ENCODE assay signal across 1 cellular context in the genomic region with DNA sequence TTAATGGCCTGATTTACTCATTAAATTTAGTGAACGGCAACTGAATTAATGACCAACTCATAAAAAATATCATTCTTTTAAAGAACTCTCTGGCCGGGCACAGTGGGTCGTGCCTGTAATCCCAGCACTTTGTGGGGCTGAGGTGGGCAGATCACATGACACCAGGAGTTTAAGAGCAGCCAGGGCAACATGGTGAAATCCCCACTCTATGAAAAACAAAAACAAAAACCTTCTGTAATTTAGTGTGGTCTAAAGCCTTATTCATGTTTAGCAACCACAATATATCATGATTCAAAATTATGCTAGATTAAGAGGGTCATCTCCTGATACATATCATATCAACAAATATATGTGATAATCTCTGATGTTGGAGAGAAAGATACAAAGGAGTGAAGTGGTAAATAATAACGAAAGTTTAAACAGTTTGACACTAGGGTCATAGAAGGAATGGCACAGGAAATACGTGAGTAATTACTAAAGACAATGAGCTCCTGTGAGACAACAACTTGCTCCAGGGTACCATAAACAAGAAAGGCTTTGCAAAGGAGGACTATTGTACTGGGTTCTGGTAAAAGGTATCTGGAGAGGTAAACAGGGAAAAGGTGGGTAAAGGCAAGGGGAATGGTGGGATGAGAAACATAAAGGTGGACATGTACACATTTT.
TF ChIP-seq lines count a peak whose summit lies in the region.

No MANE protein-coding gene starts in this region.

TF ChIP-seq in endothelial cell of umbilical vein, 7 proteins besides CTCF, POLR2A, EP300 and RAD21:
- no peak for TF ChIP-seq POLR2AphosphoS5 (IDR thresholded peaks at IDR 0.05; ENCODE audit: insufficient read depth, low read depth, low read length)
- TF ChIP-seq, protein P1, sequence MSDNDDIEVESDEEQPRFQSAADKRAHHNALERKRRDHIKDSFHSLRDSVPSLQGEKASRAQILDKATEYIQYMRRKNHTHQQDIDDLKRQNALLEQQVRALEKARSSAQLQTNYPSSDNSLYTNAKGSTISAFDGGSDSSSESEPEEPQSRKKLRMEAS (IDR thresholded peaks at IDR 0.05; ENCODE audit: insufficient read depth, insufficient read length): no peak
- no peak for TF ChIP-seq EZH2 (IDR thresholded peaks at IDR 0.05; ENCODE audit: borderline replicate concordance, low read depth, low read length, severe bottlenecking)
- no peak for TF ChIP-seq GATA2 (IDR thresholded peaks at IDR 0.05; ENCODE audit: insufficient read depth, insufficient read length, low read depth, low read length)
- TF ChIP-seq FOS (IDR thresholded peaks at IDR 0.05; ENCODE audit: borderline replicate concordance, insufficient read depth, low read length): peak; percentile 36
- TF ChIP-seq MYC (IDR thresholded peaks at IDR 0.05; ENCODE audit: low read depth, low read length): no peak
- peak; percentile 47 for TF ChIP-seq JUN (IDR thresholded peaks at IDR 0.05; ENCODE audit: borderline replicate concordance, insufficient read depth, insufficient read length, low read depth)
